Comparison of ENCODE assay signal across 27 cellular contexts in the genomic region with DNA sequence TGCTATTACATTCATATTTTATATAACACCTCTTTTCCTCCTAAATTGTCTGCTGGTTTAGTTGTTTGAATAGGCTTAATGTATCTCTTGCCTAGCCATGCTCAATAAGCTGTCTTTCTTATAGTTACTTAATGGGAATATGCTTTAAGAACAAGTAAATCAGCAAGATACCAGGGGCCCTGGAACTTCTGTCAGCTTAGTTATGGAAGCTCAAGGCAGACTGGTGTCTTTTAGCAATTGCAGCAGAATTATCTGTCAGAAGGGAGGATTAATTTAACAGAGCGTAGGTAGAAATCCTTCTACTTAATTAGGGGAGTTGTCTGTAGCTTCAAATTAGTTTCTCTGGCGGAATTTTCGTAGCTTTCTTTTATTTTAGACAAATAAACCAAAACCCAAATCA.
DNase-seq lines count a peak whose midpoint lies in the region; FAIRE-seq and TF ChIP-seq lines count a peak whose summit lies in the region.
"Had no signal": no experiment of that assay in that cellular context is flagged by ENCODE, and none has a peak within 500 bp of the region (broad histone marks: within the 10 kb centered on the region; RNA-seq: fewer than 3 reads in every experiment).

No MANE protein-coding gene starts in this region.

- no peak overlapping the region for H2BK15ac ChIP-seq in mesendoderm (replicated peaks; ENCODE audit: low read depth)

- no peak overlapping the region for H3K9ac ChIP-seq in mesendoderm (ENCODE audit: low read length)
- H3K9ac ChIP-seq: BLaER1 treated with 17β-estradiol and CSF1 and Interleukin-3, amounts not matched to agents 10 nM and 100 nM had no signal

- H3K79me2 ChIP-seq in mesendoderm (ENCODE audit: control insufficient read depth, insufficient read depth, low read length), result no peaks in the 10 kb centered on the region

- no peaks in the 10 kb centered on the region for H3K4me1 ChIP-seq in mesendoderm (ENCODE audit: control insufficient read depth, low read depth, low read length)
- H3K4me1 ChIP-seq: A549; BLaER1 treated with 17β-estradiol and CSF1 and Interleukin-3, amounts not matched to agents 10 nM and 100 nM; Caco-2 had no signal

- DNase-seq in D721Med (ENCODE audit: insufficient read length, low spot score) (peak; percentile 31), NCI-H82 treated with DMSO at 0.1 percent for 48 hours (lab: John Stamatoyannopoulos, UW; ENCODE audit: unreplicated experiment) (peak; percentile 2), caudate nucleus (lab: John Stamatoyannopoulos, UW) (peak in 4 of 61 donors; percentile 9 to 52 (median 26)), putamen (ENCODE audit: low spot score) (peak; percentile 51), mesendoderm (no peak), NCI-H446 (lab: John Stamatoyannopoulos, UW) (no peak), T1000 (lab: John Stamatoyannopoulos, UW) (no peak)
- DNase-seq: AML-193; Caco-2; Calu3; CD4-positive, alpha-beta T cell; CD8-positive, alpha-beta T cell; DMS 273 treated with DMSO at 0.1 percent for 48 hours; DMS153; DMS53; DMS79; DND-41; EL; GDM1 had no signal

- no peak overlapping the region for H3K18ac ChIP-seq in mesendoderm (ENCODE audit: low read length)

- WGBS in mesendoderm (ENCODE audit: extremely low coverage, insufficient coverage, low lambda C conversion rate), result no CpG with 5 or more reads among the region's 3 CpGs

- no peak overlapping the region for H3K4me2 ChIP-seq in mesendoderm (ENCODE audit: low read length)
- H3K4me2 ChIP-seq: A549; BLaER1 treated with 17β-estradiol and CSF1 and Interleukin-3, amounts not matched to agents 10 nM and 100 nM had no signal

- H3K4me3 ChIP-seq in mesendoderm (ENCODE audit: low read length), result no peak overlapping the region
- H3K4me3 ChIP-seq: A549; BLaER1 treated with 17β-estradiol and CSF1 and Interleukin-3, amounts not matched to agents 10 nM and 100 nM; GM12878 had no signal

- H3K56ac ChIP-seq in mesendoderm (ENCODE audit: low read length), result no peak overlapping the region

- H3K27ac ChIP-seq in caudate nucleus (ENCODE audit: low read depth, low read length) (peak overlapping the region; percentile 19), mesendoderm (ENCODE audit: low read depth, low read length) (no peak overlapping the region)
- H3K27ac ChIP-seq: 22Rv1; A549; BLaER1 treated with 17β-estradiol and CSF1 and Interleukin-3, amounts not matched to agents 10 nM and 100 nM; C4-2B had no signal

- FAIRE-seq in D721Med (lab: Jason Lieb, UNC), result no peak
- FAIRE-seq: A549, GM12878, GM12892, GM18507, GM19239 had no signal

- TF ChIP-seq CTCF in D721Med (IDR thresholded peaks at IDR 0.05; ENCODE audit: insufficient read depth, missing control alignments), result no peak

- no peak overlapping the region for H3K4ac ChIP-seq in mesendoderm (ENCODE audit: low read depth, low read length)

- no peak overlapping the region for H4K5ac ChIP-seq in mesendoderm (ENCODE audit: low read length)

- no peaks in the 10 kb centered on the region for H3K36me3 ChIP-seq in mesendoderm (ENCODE audit: control insufficient read depth, insufficient read depth, low read length)
- H3K36me3 ChIP-seq: BLaER1 treated with 17β-estradiol and CSF1 and Interleukin-3, amounts not matched to agents 10 nM and 100 nM had no signal

- no peaks in the 10 kb centered on the region for H3K79me1 ChIP-seq in mesendoderm (ENCODE audit: low read length)

- H2BK5ac ChIP-seq in mesendoderm (ENCODE audit: low read length), result no peak overlapping the region

- no peak overlapping the region for H3K23ac ChIP-seq in mesendoderm (ENCODE audit: low read length)

- no peak overlapping the region for H2BK120ac ChIP-seq in mesendoderm (ENCODE audit: low read depth, low read length)

- no peaks in the 10 kb centered on the region for H3K27me3 ChIP-seq in mesendoderm (ENCODE audit: insufficient read depth, low read length, poor library complexity)
- H3K27me3 ChIP-seq: BLaER1 treated with 17β-estradiol and CSF1 and Interleukin-3, amounts not matched to agents 10 nM and 100 nM had no signal

- no peak overlapping the region for H4K8ac ChIP-seq in mesendoderm (ENCODE audit: low read depth, low read length)

- H2AK5ac ChIP-seq in mesendoderm (ENCODE audit: low read length), result no peak overlapping the region

Comparison
In these comparisons a context has a peak if more than half of its experiments do, and no peak if none do; other contexts are left out.
1. DNase-seq: peak in D721Med (single experiment), NCI-H82 treated with DMSO at 0.1 percent for 48 hours (single experiment) and putamen (single experiment); none in mesendoderm (single experiment), NCI-H446 (0 of 2) and T1000 (single experiment).